13 cellular contexts compared by ENCODE assay signal in genomic region chr14:37598085-37598972, GRCh38. TPM values are rescaled to one million over a fixed set of nuclear protein-coding genes. Genes with fewer than 3 reads are reported as not detected.
DNase-seq lines count a peak whose midpoint lies in the region; ATAC-seq and TF ChIP-seq lines count a peak whose summit lies in the region.
"Had no signal": no experiment of that assay in that cellular context is flagged by ENCODE, and none has a peak within 500 bp of the region (broad histone marks: within the 10 kb centered on the region; RNA-seq: fewer than 3 reads in every experiment).

No MANE protein-coding gene starts in this region.

- no peak overlapping the region for H3K27ac Mint-ChIP-seq in neural progenitor cell
- H3K27ac Mint-ChIP-seq: activated CD4-positive, alpha-beta memory T cell treated with anti-CD3 and anti-CD28 coated beads for 36 hours had no signal

- H3K9me3 ChIP-seq in HUES64 (ENCODE audit: insufficient read depth, low read depth, low read length) (no peaks in the 10 kb centered on the region), neural progenitor cell (ENCODE audit: low read depth) (no peaks in the 10 kb centered on the region)

- H3K9me3 Mint-ChIP-seq in neural progenitor cell, result peaks cover 2% of the 10 kb centered on the region
- H3K9me3 Mint-ChIP-seq: central memory CD8-positive, alpha-beta T cell had no signal

- no peaks in the 10 kb centered on the region for H3K79me2 ChIP-seq in neural progenitor cell (ENCODE audit: low read depth)

- H3K4me3 Mint-ChIP-seq in neural progenitor cell, result peak overlapping the region; percentile 83
- H3K4me3 Mint-ChIP-seq: activated CD4-positive, alpha-beta memory T cell treated with anti-CD3 and anti-CD28 coated beads for 36 hours; central memory CD8-positive, alpha-beta T cell had no signal

- ATAC-seq in HG03354 (IDR thresholded peaks at IDR 0.05; ENCODE audit: poor library complexity, severe bottlenecking, unreplicated experiment), result no peak

- peaks cover 85% of the 10 kb centered on the region for H3K27me3 Mint-ChIP-seq in neural progenitor cell (ENCODE audit: insufficient read depth, low read depth)

- H4K20me1 ChIP-seq in neural progenitor cell (ENCODE audit: low read depth), result peaks cover 50% of the 10 kb centered on the region

- peaks cover 36% of the 10 kb centered on the region for H3K4me1 Mint-ChIP-seq in neural progenitor cell
- H3K4me1 Mint-ChIP-seq: central memory CD8-positive, alpha-beta T cell had no signal

- no peak overlapping the region for H3K27ac ChIP-seq in HUES64 (ENCODE audit: low read depth, low read length)
- no peak overlapping the region for H3K27ac ChIP-seq in neural progenitor cell

- H3K27me3 ChIP-seq in HUES64 (ENCODE audit: insufficient read depth, low read length) (peaks cover 99% of the 10 kb centered on the region), neural progenitor cell (peaks cover 100% of the 10 kb centered on the region)

- H3K9ac ChIP-seq in HUES64 (ENCODE audit: low read depth, low read length), result no peak overlapping the region
- H3K9ac ChIP-seq in neural progenitor cell, result no peak overlapping the region

- DNase-seq in DMS153 treated with DMSO at 0.1 percent for 48 hours (lab: John Stamatoyannopoulos, UW; ENCODE audit: unreplicated experiment) (peak; percentile 31), epithelial cell of proximal tubule (ENCODE audit: low read depth) (no peak), neural progenitor cell (ENCODE audit: low spot score) (peak; percentile 47), C1 segment of cervical spinal cord (lab: John Stamatoyannopoulos, UW) (no peak), hepatic stellate cell (ENCODE audit: low spot score) (no peak), globus pallidus (ENCODE audit: low spot score) (no peak)
- DNase-seq: activated CD4-positive, alpha-beta memory T cell treated with anti-CD3 and anti-CD28 coated beads for 36 hours; KBM-7; RPMI8226 had no signal

- TF ChIP-seq CTCF in epithelial cell of proximal tubule (conservative IDR thresholded peaks at IDR 0.05; ENCODE audit: low read depth, low read length) (no peak), neural progenitor cell (IDR thresholded peaks at IDR 0.05) (no peak)

- 3% methylated on average over 57 of the region's 57 CpGs for WGBS in HUES64

- peak overlapping the region; percentile 79 for H3K4me2 ChIP-seq in neural progenitor cell

- peaks cover 18% of the 10 kb centered on the region; the same call in 1 of the 2 replicates for H3K4me1 ChIP-seq in HUES64 (ENCODE audit: insufficient read depth, low read length)
- H3K4me1 ChIP-seq in neural progenitor cell, result peaks cover 24% of the 10 kb centered on the region

- H3K36me3 Mint-ChIP-seq in neural progenitor cell, result no peaks in the 10 kb centered on the region

- H3K36me3 ChIP-seq in HUES64 (ENCODE audit: insufficient read depth, low read length) (no peaks in the 10 kb centered on the region), neural progenitor cell (no peaks in the 10 kb centered on the region)

- H3F3A ChIP-seq in neural progenitor cell (ENCODE audit: low read depth), result peaks cover 56% of the 10 kb centered on the region

- H2AFZ ChIP-seq in neural progenitor cell (replicated peaks), result peak overlapping the region; percentile 27

- H3K4me3 ChIP-seq in HUES64 (ENCODE audit: low read length) (peak overlapping the region; percentile 44), epithelial cell of proximal tubule (ENCODE audit: low read depth, low read length) (peak overlapping the region; percentile 19), neural progenitor cell (peak overlapping the region; percentile 45)

RNA-seq across cellular contexts. Expression of gene TTC6, which starts 2.9 kb away (rescaled TPM):
- polyA plus RNA-seq in HUES64 (2013, experiment 1 of 2), result not detected
- 0.57 TPM for polyA plus RNA-seq in HUES64 (2013, experiment 2 of 2)
- 0.80 TPM in 1 of 2 replicates, not detected in the other for total RNA-seq in epithelial cell of proximal tubule
- total RNA-seq in neural progenitor cell (ENCODE audit: low replicate concordance), result 0.06 and 2.6 TPM in 2 replicates
- total RNA-seq: activated CD4-positive, alpha-beta memory T cell treated with anti-CD3 and anti-CD28 coated beads for 36 hours; G401 had no signal

RNA-seq across cellular contexts. Expression of gene FOXA1, which starts 3.3 kb away (rescaled TPM):
- 0.60 TPM for polyA plus RNA-seq in HUES64 (2013, experiment 1 of 2)
- 0.82 TPM for polyA plus RNA-seq in HUES64 (2013, experiment 2 of 2)
- total RNA-seq in epithelial cell of proximal tubule (8.2 and 9.1 TPM in 2 replicates), neural progenitor cell (ENCODE audit: low replicate concordance) (0.06 and 0.99 TPM in 2 replicates)
- total RNA-seq: G401 had no signal

Comparison
In these comparisons a context has a peak if more than half of its experiments do, and no peak if none do; other contexts are left out.
1. DNase-seq: peak in DMS153 treated with DMSO at 0.1 percent for 48 hours (single experiment) and neural progenitor cell (single experiment); none in epithelial cell of proximal tubule (single experiment), C1 segment of cervical spinal cord (0 of 14), hepatic stellate cell (single experiment) and globus pallidus (single experiment).
2. Peak in every context shown above with its lines, with median percentiles within 50 percentile points of each other: H3K4me3 ChIP-seq.